In genomic region chr9:109107402-109108240, GRCh38 we compare ENCODE assay signal across 8 cellular contexts. TPM values are rescaled to one million over a fixed set of nuclear protein-coding genes. Genes with fewer than 3 reads are reported as not detected.
DNase-seq lines count a peak whose midpoint lies in the region; ATAC-seq lines count a peak whose summit lies in the region.

No MANE protein-coding gene starts in this region.

- intact Hi-C loops in left colon (cut with DNase I, micrococcal nuclease): no loop called here

- ATAC-seq in activated naive CD8-positive, alpha-beta T cell treated with anti-CD3 and anti-CD28 coated beads, Interleukin-2, amount 50 U/mL, for 24 hours: peak; percentile 86
- ATAC-seq in left colon: peak; percentile 87
- ATAC-seq in HG02798 (IDR thresholded peaks at IDR 0.05; ENCODE audit: poor library complexity, unreplicated experiment): no peak
- ATAC-seq in GM18502 (IDR thresholded peaks at IDR 0.05; ENCODE audit: poor library complexity, unreplicated experiment): no peak
- ATAC-seq in HG03159 (IDR thresholded peaks at IDR 0.05; ENCODE audit: unreplicated experiment): no peak

- peak overlapping the region; percentile 86 for H3K27ac Mint-ChIP-seq in activated naive CD8-positive, alpha-beta T cell treated with anti-CD3 and anti-CD28 coated beads, Interleukin-2, amount 50 U/mL, for 24 hours

- peak overlapping the region; percentile 27 for H3K4me3 Mint-ChIP-seq in activated naive CD8-positive, alpha-beta T cell treated with anti-CD3 and anti-CD28 coated beads, Interleukin-2, amount 50 U/mL, for 24 hours

- H3K9me3 Mint-ChIP-seq in activated naive CD8-positive, alpha-beta T cell treated with anti-CD3 and anti-CD28 coated beads, Interleukin-2, amount 50 U/mL, for 24 hours: peaks cover 5% of the 10 kb centered on the region

- no peaks in the 10 kb centered on the region for H3K27me3 Mint-ChIP-seq in activated naive CD8-positive, alpha-beta T cell treated with anti-CD3 and anti-CD28 coated beads, Interleukin-2, amount 50 U/mL, for 24 hours

- peaks cover 39% of the 10 kb centered on the region for H3K36me3 Mint-ChIP-seq in activated naive CD8-positive, alpha-beta T cell treated with anti-CD3 and anti-CD28 coated beads, Interleukin-2, amount 50 U/mL, for 24 hours (ENCODE audit: low read depth)

- H3K4me1 Mint-ChIP-seq in activated naive CD8-positive, alpha-beta T cell treated with anti-CD3 and anti-CD28 coated beads, Interleukin-2, amount 50 U/mL, for 24 hours: peaks cover 75% of the 10 kb centered on the region

- peak; percentile 18 for DNase-seq in stimulated activated CD4-positive, alpha-beta T cell treated with anti-CD3 and anti-CD28 coated beads, Interleukin-1b, Interleukin-23, amount 100 ng/mL, for 48 hours
- no peak for DNase-seq in stimulated activated CD4-positive, alpha-beta T cell treated with anti-CD3 and anti-CD28 coated beads, Interleukin-2, amount 100 ng/mL, for 48 hours
- DNase-seq in activated naive CD8-positive, alpha-beta T cell treated with anti-CD3 and anti-CD28 coated beads, Interleukin-2, amount 50 U/mL, for 24 hours: no peak
- DNase-seq in left colon (no peak), DMS 273 treated with DMSO at 0.1 percent for 48 hours (lab: John Stamatoyannopoulos, UW) (no peak)

RNA-seq across cellular contexts. Expression of gene TMEM245, which starts 12.1 kb away (rescaled TPM):
- 10 to 100 TPM; 33.7 to 37.0 TPM for total RNA-seq in left colon

RNA-seq across cellular contexts. Expression of gene FRRS1L, which starts 59.4 kb away (rescaled TPM):
- under 1 TPM; 0.52 to 0.81 TPM for total RNA-seq in left colon

Comparison
In these comparisons a context has a peak if more than half of its experiments do, and no peak if none do; other contexts are left out.
1. ATAC-seq: peak in activated naive CD8-positive, alpha-beta T cell treated with anti-CD3 and anti-CD28 coated beads, Interleukin-2, amount 50 U/mL, for 24 hours (single experiment) and left colon (single experiment); none in HG02798 (single experiment), GM18502 (single experiment) and HG03159 (single experiment).